Comparison of ENCODE assay signal across 9 cellular contexts in the genomic region with DNA sequence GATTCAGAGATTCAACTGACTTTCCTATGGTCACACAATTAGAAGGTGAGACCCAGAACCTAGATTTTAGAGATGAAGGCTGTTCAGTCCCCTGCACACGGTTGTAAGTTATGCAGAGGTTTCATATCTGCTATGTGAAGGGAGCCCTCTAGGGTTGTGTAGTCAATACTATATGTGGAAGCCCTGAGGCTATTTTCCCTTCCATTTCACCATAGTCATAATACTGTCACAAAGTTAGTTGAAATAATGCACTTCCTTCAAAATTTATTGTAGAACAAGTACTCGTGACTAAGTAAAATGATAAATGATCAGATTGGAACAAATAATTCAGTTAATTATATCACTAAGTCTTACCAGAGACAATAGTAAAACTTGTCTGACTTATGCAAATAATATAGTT. TPM values are rescaled to one million over a fixed set of nuclear protein-coding genes. Genes with fewer than 3 reads are reported as not detected.
DNase-seq lines count a peak whose midpoint lies in the region; ATAC-seq and TF ChIP-seq lines count a peak whose summit lies in the region.
"Had no signal": no experiment of that assay in that cellular context is flagged by ENCODE, and none has a peak within 500 bp of the region (broad histone marks: within the 10 kb centered on the region; RNA-seq: fewer than 3 reads in every experiment).

No MANE protein-coding gene starts in this region.

- peaks cover 2% of the 10 kb centered on the region for H3K36me3 Mint-ChIP-seq in activated CD8-positive, alpha-beta T cell treated with anti-CD3 and anti-CD28 coated beads for 36 hours (ENCODE audit: low read depth)
- H3K36me3 Mint-ChIP-seq in immature natural killer cell = no peaks in the 10 kb centered on the region
- H3K36me3 Mint-ChIP-seq: activated naive CD4-positive, alpha-beta T cell treated with anti-CD3 and anti-CD28 coated beads, Interleukin-2, amount 50 U/mL, for 24 hours had no signal

- peaks cover 5% of the 10 kb centered on the region for H3K27me3 Mint-ChIP-seq in activated CD8-positive, alpha-beta T cell treated with anti-CD3 and anti-CD28 coated beads for 36 hours
- peaks cover 0 to 3% (median under 1%) of the 10 kb centered on the region in 3 donors for H3K27me3 Mint-ChIP-seq in immature natural killer cell (ENCODE audit: low read depth in 3 of 3)

- no peaks in the 10 kb centered on the region for H3K9me3 Mint-ChIP-seq in activated CD8-positive, alpha-beta T cell treated with anti-CD3 and anti-CD28 coated beads for 36 hours
- no peaks in the 10 kb centered on the region for H3K9me3 Mint-ChIP-seq in immature natural killer cell
- H3K9me3 Mint-ChIP-seq: activated naive CD4-positive, alpha-beta T cell treated with anti-CD3 and anti-CD28 coated beads, Interleukin-2, amount 50 U/mL, for 24 hours had no signal

- ATAC-seq in GM19025 (IDR thresholded peaks at IDR 0.05; ENCODE audit: low read depth, unreplicated experiment) (peak; percentile 63), HG03135 (IDR thresholded peaks at IDR 0.05; ENCODE audit: unreplicated experiment) (peak; percentile 64)
- peak; percentile 80 for ATAC-seq in activated CD8-positive, alpha-beta T cell treated with anti-CD3 and anti-CD28 coated beads for 36 hours

- TF ChIP-seq CTCF in activated CD8-positive, alpha-beta T cell treated with anti-CD3 and anti-CD28 coated beads for 36 hours (IDR thresholded peaks at IDR 0.05) = peak; percentile 45

- POLR2A ChIA-PET in activated CD8-positive, alpha-beta T cell treated with anti-CD3 and anti-CD28 coated beads for 36 hours (lab: Charles Lee) = no interaction called here

- CTCF ChIA-PET in activated CD8-positive, alpha-beta T cell treated with anti-CD3 and anti-CD28 coated beads for 36 hours (lab: Charles Lee) = interaction anchor here (1.0 to 7.0 kb wide), 4 partner anchors 9 to 69 kb away, joined by 3 to 47 read pairs (median 7); partner anchors contain the start of gene SRSF8

- no peak overlapping the region for H3K27ac Mint-ChIP-seq in activated CD8-positive, alpha-beta T cell treated with anti-CD3 and anti-CD28 coated beads for 36 hours
- H3K27ac Mint-ChIP-seq in immature natural killer cell = no peak overlapping the region
- H3K27ac Mint-ChIP-seq: activated naive CD4-positive, alpha-beta T cell treated with anti-CD3 and anti-CD28 coated beads, Interleukin-2, amount 50 U/mL, for 24 hours had no signal

- DNase-seq in AML-193 (lab: John Stamatoyannopoulos, UW) = peak; percentile 83 to 86
- no peak for DNase-seq in activated CD8-positive, alpha-beta T cell treated with anti-CD3 and anti-CD28 coated beads for 36 hours
- peak; percentile 31 for DNase-seq in myocyte (ENCODE audit: low read depth)
- DNase-seq in immature natural killer cell = no peak
- no peak for DNase-seq in NCI-H748 treated with DMSO at 0.1 percent for 48 hours (lab: John Stamatoyannopoulos, UW)
- DNase-seq in central memory CD4-positive, alpha-beta T cell = no peak

- no peak overlapping the region for H3K4me3 Mint-ChIP-seq in activated CD8-positive, alpha-beta T cell treated with anti-CD3 and anti-CD28 coated beads for 36 hours
- no peak overlapping the region for H3K4me3 Mint-ChIP-seq in immature natural killer cell
- H3K4me3 Mint-ChIP-seq: activated naive CD4-positive, alpha-beta T cell treated with anti-CD3 and anti-CD28 coated beads, Interleukin-2, amount 50 U/mL, for 24 hours had no signal

- peaks cover 15% of the 10 kb centered on the region for H3K4me1 Mint-ChIP-seq in activated CD8-positive, alpha-beta T cell treated with anti-CD3 and anti-CD28 coated beads for 36 hours (ENCODE audit: low read depth)
- H3K4me1 Mint-ChIP-seq in immature natural killer cell = no peaks in the 10 kb centered on the region
- H3K4me1 Mint-ChIP-seq: activated naive CD4-positive, alpha-beta T cell treated with anti-CD3 and anti-CD28 coated beads, Interleukin-2, amount 50 U/mL, for 24 hours had no signal

- intact Hi-C loops in activated CD8-positive, alpha-beta T cell treated with anti-CD3 and anti-CD28 coated beads for 36 hours (cut with micrococcal nuclease) = loop anchor here (5.0 kb wide), 1 partner anchor 46 kb away; no protein-coding TSS in a partner anchor

RNA-seq across cellular contexts. Expression of gene ENDOD1, which starts 48.8 kb away (rescaled TPM):
- 10 to 100 TPM; 13.0 to 14.1 TPM for total RNA-seq in activated CD8-positive, alpha-beta T cell treated with anti-CD3 and anti-CD28 coated beads for 36 hours
- 21.7 and 64.8 TPM in 2 replicates for total RNA-seq in myocyte
- polyA plus RNA-seq in myocyte (2012) = 8.1 TPM
- polyA plus RNA-seq in immature natural killer cell = 10 to 100 TPM; 12.6 to 17.2 (median 15.1) TPM

Comparison
In these comparisons a context has a peak if more than half of its experiments do, and no peak if none do; other contexts are left out.
1. DNase-seq: peak in AML-193 (2 of 2) and myocyte (single experiment); none in activated CD8-positive, alpha-beta T cell treated with anti-CD3 and anti-CD28 coated beads for 36 hours (single experiment), immature natural killer cell (0 of 3), NCI-H748 treated with DMSO at 0.1 percent for 48 hours (single experiment) and central memory CD4-positive, alpha-beta T cell (single experiment).
2. Peak in every context shown above with its lines, with median percentiles within 50 percentile points of each other: ATAC-seq.